13 cellular contexts compared by ENCODE assay signal in genomic region chr6:113668712-113669408, GRCh38.
A peak's percentile ranks its signal among the peaks of the same experiment; 100 is the strongest.
DNase-seq lines count a peak whose midpoint lies in the region; ATAC-seq and TF ChIP-seq lines count a peak whose summit lies in the region.
"Had no signal": no experiment of that assay in that cellular context is flagged by ENCODE, and none has a peak within 500 bp of the region (broad histone marks: within the 10 kb centered on the region; RNA-seq: fewer than 3 reads in every experiment).

No MANE protein-coding gene starts in this region.

- H3K27ac ChIP-seq in GM23338 (ENCODE audit: low read depth) (no peak overlapping the region), liver (ENCODE audit: low read depth in 1 of 2, low read length in 2 of 2) (no peak overlapping the region), smooth muscle cell (ENCODE audit: low read depth) (no peak overlapping the region)
- H3K27ac ChIP-seq: hepatocyte had no signal

- H3K4me3 ChIP-seq in GM23338 (no peak overlapping the region), liver (ENCODE audit: low read depth in 1 of 3, low read length in 3 of 3) (no peak overlapping the region), smooth muscle cell (no peak overlapping the region)
- H3K4me3 ChIP-seq: hepatocyte had no signal

- H3K9me3 ChIP-seq in liver (ENCODE audit: control insufficient read depth in 4 of 4, low read length in 3 of 4) (no peaks in the 10 kb centered on the region), smooth muscle cell (replicated peaks; ENCODE audit: low read depth) (no peaks in the 10 kb centered on the region)

- no peaks in the 10 kb centered on the region for H3K9me3 Mint-ChIP-seq in GM23338

- no peak overlapping the region for H3K27ac Mint-ChIP-seq in GM23338

- H3K9ac ChIP-seq in liver (ENCODE audit: low read depth in 1 of 2, low read length in 2 of 2): no peak overlapping the region
- H3K9ac ChIP-seq in smooth muscle cell (ENCODE audit: low read depth): no peak overlapping the region

- H3K36me3 ChIP-seq in GM23338 (ENCODE audit: insufficient read depth): no peaks in the 10 kb centered on the region
- H3K36me3 ChIP-seq in liver (ENCODE audit: control insufficient read depth in 4 of 4, insufficient read depth in 3 of 4, low read depth in 1 of 4, low read length in 3 of 4): no peaks in the 10 kb centered on the region
- no peaks in the 10 kb centered on the region for H3K36me3 ChIP-seq in smooth muscle cell (ENCODE audit: low read depth)

- H3K4me1 ChIP-seq in GM23338 (ENCODE audit: insufficient read depth): peaks cover 23% of the 10 kb centered on the region
- peaks cover 0 to 2% (median 0%) of the 10 kb centered on the region in 4 donors for H3K4me1 ChIP-seq in liver (ENCODE audit: control insufficient read depth in 4 of 4, insufficient read depth in 4 of 4, low read length in 3 of 4)
- peaks cover 21% of the 10 kb centered on the region for H3K4me1 ChIP-seq in smooth muscle cell (ENCODE audit: low read depth)

- DNase-seq in GM23338 (ENCODE audit: low spot score) (no peak), NCI-H1417 treated with DMSO at 0.1 percent for 48 hours (lab: John Stamatoyannopoulos, UW) (peak; percentile 13), amniotic stem cell (lab: John Stamatoyannopoulos, UW) (no peak), iPS-NIHi7 (ENCODE audit: extremely low spot score) (no peak), smooth muscle cell (lab: John Stamatoyannopoulos, UW; ENCODE audit: unreplicated experiment) (no peak), NCI-H1092 treated with DMSO at 0.1 percent for 48 hours (lab: John Stamatoyannopoulos, UW) (no peak)
- DNase-seq: aorta, retina, T-helper 9 cell had no signal

- H3K9me2 ChIP-seq in GM23338 (ENCODE audit: insufficient read depth): no peaks in the 10 kb centered on the region

- H2AFZ ChIP-seq in GM23338 (peak overlapping the region; percentile 88; the same call in 1 of the 2 replicates), smooth muscle cell (ENCODE audit: low read depth) (no peak overlapping the region)
- H2AFZ ChIP-seq: hepatocyte had no signal

- H3F3A ChIP-seq in GM23338 (replicated peaks; ENCODE audit: low read depth): no peaks in the 10 kb centered on the region
- H3F3A ChIP-seq in smooth muscle cell (ENCODE audit: low read depth): no peaks in the 10 kb centered on the region

- H3K27me3 ChIP-seq in GM23338 (ENCODE audit: insufficient read depth) (no peaks in the 10 kb centered on the region), liver (ENCODE audit: control insufficient read depth in 4 of 4, insufficient read depth in 4 of 4, low read length in 3 of 4) (no peaks in the 10 kb centered on the region), smooth muscle cell (ENCODE audit: low read depth) (no peaks in the 10 kb centered on the region)
- H3K27me3 ChIP-seq: hepatocyte had no signal

- 67% methylated on average over 1 of the region's 1 CpG for WGBS in liver
- WGBS in smooth muscle cell (ENCODE audit: low lambda C conversion rate): 100% methylated on average over 1 of the region's 1 CpG

- H3K4me3 Mint-ChIP-seq in GM23338: no peak overlapping the region

- peaks cover 25% of the 10 kb centered on the region for H3K4me1 Mint-ChIP-seq in GM23338

- ATAC-seq in GM18499 (IDR thresholded peaks at IDR 0.05; ENCODE audit: insufficient read depth, unreplicated experiment) (peak; percentile 45), GM23338 (no peak)
- ATAC-seq: Panc1 had no signal

- peak in 1 of 2 donors; percentile 7 for TF ChIP-seq RAD21 in liver (IDR thresholded peaks at IDR 0.05)

- no peak overlapping the region for H3K4me2 ChIP-seq in GM23338
- H3K4me2 ChIP-seq in smooth muscle cell: no peak overlapping the region
- H3K4me2 ChIP-seq: hepatocyte had no signal

- H4K20me1 ChIP-seq in GM23338 (replicated peaks; ENCODE audit: insufficient read depth): no peaks in the 10 kb centered on the region
- no peaks in the 10 kb centered on the region for H4K20me1 ChIP-seq in smooth muscle cell (ENCODE audit: low read depth)

- no peaks in the 10 kb centered on the region for H3K79me2 ChIP-seq in GM23338 (replicated peaks; ENCODE audit: insufficient read depth)
- no peaks in the 10 kb centered on the region for H3K79me2 ChIP-seq in smooth muscle cell (ENCODE audit: low read depth)
- H3K79me2 ChIP-seq: hepatocyte had no signal

- no peaks in the 10 kb centered on the region for H3K27me3 Mint-ChIP-seq in GM23338 (ENCODE audit: insufficient read depth, low read depth, poor library complexity)

- TF ChIP-seq CTCF in GM23338 (conservative IDR thresholded peaks at IDR 0.05; ENCODE audit: low read depth in 2 of 2) (no peak), liver (IDR thresholded peaks at IDR 0.05; ENCODE audit: low read depth, low read length, missing input control) (no peak), smooth muscle cell (IDR thresholded peaks at IDR 0.05; ENCODE audit: borderline replicate concordance, insufficient read depth, poor library complexity, severe bottlenecking) (no peak)

- no peaks in the 10 kb centered on the region for H3K36me3 Mint-ChIP-seq in GM23338 (ENCODE audit: low read depth)

TF ChIP-seq in liver, 16 proteins besides CTCF, POLR2A, EP300 and RAD21:
- TF ChIP-seq FOXA2 (IDR thresholded peaks at IDR 0.05): no peak
- peak; percentile 25 for TF ChIP-seq NR2F2 (IDR thresholded peaks at IDR 0.05)
- TF ChIP-seq RXRA (IDR thresholded peaks at IDR 0.05): peak in 1 of 2 donors; percentile 7
- TF ChIP-seq JUND (IDR thresholded peaks at IDR 0.05): no peak
